ENCODE assay signal across 18 cellular contexts in the genomic region with DNA sequence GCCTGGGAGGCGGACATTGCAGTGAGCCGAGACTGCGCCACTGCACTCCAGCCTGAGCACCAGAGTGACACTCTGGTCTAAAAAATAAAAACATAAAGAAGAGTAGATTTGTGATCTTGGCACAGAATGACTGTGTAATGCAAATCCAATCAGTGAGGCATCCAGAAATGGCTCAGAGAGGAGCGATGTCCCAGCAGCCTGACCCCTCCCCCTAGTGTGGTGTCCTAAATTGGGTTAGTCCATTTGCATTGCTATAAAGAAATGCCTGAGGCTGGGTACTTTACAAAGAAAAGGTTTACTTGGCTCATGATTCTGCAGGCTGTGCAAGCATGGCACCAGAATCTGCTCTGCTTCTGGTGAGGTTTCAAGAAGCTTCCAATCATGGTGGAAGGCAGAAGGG. TPM values are rescaled to one million over a fixed set of nuclear protein-coding genes. Genes with fewer than 3 reads are reported as not detected.
DNase-seq lines count a peak whose midpoint lies in the region; ATAC-seq lines count a peak whose summit lies in the region.
"Had no signal": no experiment of that assay in that cellular context is flagged by ENCODE, and none has a peak within 500 bp of the region (broad histone marks: within the 10 kb centered on the region; RNA-seq: fewer than 3 reads in every experiment).

No MANE protein-coding gene starts in this region.

- peak; percentile 19 for DNase-seq in ELF-1 (ENCODE audit: low read depth, low spot score)
- peak; percentile 16 for DNase-seq in SK-N-DZ (ENCODE audit: low spot score)
- peak; percentile 76 for DNase-seq in germinal center (ENCODE audit: low spot score)
- no peak for DNase-seq in NCI-H2107 (lab: John Stamatoyannopoulos, UW)
- DNase-seq in caudate nucleus (lab: John Stamatoyannopoulos, UW), result no peak
- DNase-seq: BE2C; Calu3; CD4-positive, alpha-beta T cell; COR-L47; DMS53; DND-41; GDM1; GOT3; H7; HCEC 1CT had no signal

- H3K27ac ChIP-seq in caudate nucleus (ENCODE audit: low read depth, low read length), result no peak overlapping the region
- H3K27ac ChIP-seq: BLaER1 treated with 17β-estradiol and CSF1 and Interleukin-3, amounts not matched to agents 10 nM and 100 nM had no signal

- no peak for ATAC-seq in HG02759 (IDR thresholded peaks at IDR 0.05; ENCODE audit: unreplicated experiment)
- ATAC-seq: GM12878 had no signal

RNA-seq across cellular contexts. Expression of gene ZNF30, which starts 59.1 kb away (rescaled TPM):
- polyA plus RNA-seq in SK-N-DZ (2014; cell fraction: cytosol; rRNA removed), result 5.3 and 6.1 TPM in 2 replicates
- 5.1 and 5.2 TPM in 2 replicates for polyA plus RNA-seq in SK-N-DZ (2014; cell fraction: nucleus; rRNA removed)

Comparison
In these comparisons a context has a peak if more than half of its experiments do, and no peak if none do; other contexts are left out.
1. DNase-seq: peak in ELF-1 (single experiment), SK-N-DZ (single experiment) and germinal center (single experiment); none in NCI-H2107 (single experiment) and caudate nucleus (0 of 61).